ENCODE assay signal across 1 cellular context in genomic region chr14:21055473-21056117, GRCh38.
TF ChIP-seq lines count a peak whose summit lies in the region.

No MANE protein-coding gene starts in this region.

TF ChIP-seq in HepG2, 621 proteins besides CTCF, POLR2A, EP300 and RAD21 (continued from another document and continues in another):
- TF ChIP-seq, protein P1, sequence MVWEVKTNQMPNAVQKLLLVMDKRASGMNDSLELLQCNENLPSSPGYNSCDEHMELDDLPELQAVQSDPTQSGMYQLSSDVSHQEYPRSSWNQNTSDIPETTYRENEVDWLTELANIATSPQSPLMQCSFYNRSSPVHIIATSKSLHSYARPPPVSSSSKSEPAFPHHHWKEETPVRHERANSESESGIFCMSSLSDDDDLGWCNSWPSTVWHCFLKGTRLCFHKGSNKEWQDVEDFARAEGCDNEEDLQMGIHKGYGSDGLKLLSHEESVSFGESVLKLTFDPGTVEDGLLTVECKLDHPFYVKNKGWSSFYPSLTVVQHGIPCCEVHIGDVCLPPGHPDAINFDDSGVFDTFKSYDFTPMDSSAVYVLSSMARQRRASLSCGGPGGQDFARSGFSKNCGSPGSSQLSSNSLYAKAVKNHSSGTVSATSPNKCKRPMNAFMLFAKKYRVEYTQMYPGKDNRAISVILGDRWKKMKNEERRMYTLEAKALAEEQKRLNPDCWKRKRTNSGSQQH (CRISPR knock-in tag; IDR thresholded peaks at IDR 0.05; ENCODE audit: low read depth): peak; percentile 39; the same call in 1 of the 2 replicates
- TF ChIP-seq CCDC6 (CRISPR knock-in tag; IDR thresholded peaks at IDR 0.05) (peak; percentile 86), SPEN (CRISPR knock-in tag; IDR thresholded peaks at IDR 0.05; ENCODE audit: low read depth) (peak; percentile 66; the same call in 1 of the 2 replicates), YY1 (IDR thresholded peaks at IDR 0.05; ENCODE audit: insufficient read depth, insufficient replicate concordance, low read depth, low read length) (peak; percentile 26), MBNL3 (CRISPR knock-in tag; conservative IDR thresholded peaks at IDR 0.05) (no peak), MIER2 (CRISPR knock-in tag; IDR thresholded peaks at IDR 0.05) (peak; percentile 76; the same call in 1 of the 2 replicates), GABPB1 (CRISPR knock-in tag; IDR thresholded peaks at IDR 0.05) (peak; percentile 56; the same call in 1 of the 2 replicates), ZFP82 (CRISPR knock-in tag; IDR thresholded peaks at IDR 0.05; ENCODE audit: borderline replicate concordance) (no peak), GATAD1 (CRISPR knock-in tag; IDR thresholded peaks at IDR 0.05) (peak; percentile 65; the same call in 1 of the 2 replicates), POLR2AphosphoS2 (IDR thresholded peaks at IDR 0.05; ENCODE audit: low read depth, low read length) (no peak), RXRB (CRISPR knock-in tag; IDR thresholded peaks at IDR 0.05; ENCODE audit: borderline replicate concordance) (peak; percentile 86), ZNF800 (CRISPR knock-in tag; IDR thresholded peaks at IDR 0.05) (0 out of 2 replicates have a peak, but pooled peaks have one; percentile 21), ZBTB44 (CRISPR knock-in tag; IDR thresholded peaks at IDR 0.05) (no peak), NFE2 (CRISPR knock-in tag; IDR thresholded peaks at IDR 0.05) (no peak), ARID5B (CRISPR knock-in tag; IDR thresholded peaks at IDR 0.05) (peak; percentile 91), ZNF124 (CRISPR knock-in tag; IDR thresholded peaks at IDR 0.05) (0 out of 2 replicates have a peak, but pooled peaks have one; percentile 31), GATAD2A (CRISPR knock-in tag; IDR thresholded peaks at IDR 0.05) (peak; percentile 95), ZNF33B (CRISPR knock-in tag; IDR thresholded peaks at IDR 0.05) (0 out of 2 replicates have a peak, but pooled peaks have one; percentile 39), ZNF512B (CRISPR knock-in tag; IDR thresholded peaks at IDR 0.05; ENCODE audit: borderline replicate concordance) (no peak; the same call in 1 of the 2 replicates), ARID4A (CRISPR knock-in tag; IDR thresholded peaks at IDR 0.05; ENCODE audit: borderline replicate concordance) (peak; percentile 76; the same call in 1 of the 2 replicates), CCAR2 (optimal IDR thresholded peaks at IDR 0.05; ENCODE audit: low read depth, low read length) (no peak), MTA1 (CRISPR knock-in tag; IDR thresholded peaks at IDR 0.05; ENCODE audit: borderline replicate concordance) (peak; percentile 83), SOX13 (IDR thresholded peaks at IDR 0.05) (peak; percentile 45; the same call in 1 of the 2 replicates), SOX13 (CRISPR knock-in tag; conservative IDR thresholded peaks at IDR 0.05 in 1 of 2, IDR thresholded peaks at IDR 0.05 in 1 of 2) (peak in 1 of 2 experiments; percentile 79; a peak in 1 of 4 replicates), ZFP36L2 (CRISPR knock-in tag; IDR thresholded peaks at IDR 0.05) (no peak), ZNF674 (CRISPR knock-in tag; IDR thresholded peaks at IDR 0.05; ENCODE audit: low read depth) (no peak), ZNF296 (CRISPR knock-in tag; conservative IDR thresholded peaks at IDR 0.05) (no peak), ZNF770 (CRISPR knock-in tag; IDR thresholded peaks at IDR 0.05) (peak; percentile 8; the same call in 1 of the 2 replicates)
- TF ChIP-seq, protein P2, sequence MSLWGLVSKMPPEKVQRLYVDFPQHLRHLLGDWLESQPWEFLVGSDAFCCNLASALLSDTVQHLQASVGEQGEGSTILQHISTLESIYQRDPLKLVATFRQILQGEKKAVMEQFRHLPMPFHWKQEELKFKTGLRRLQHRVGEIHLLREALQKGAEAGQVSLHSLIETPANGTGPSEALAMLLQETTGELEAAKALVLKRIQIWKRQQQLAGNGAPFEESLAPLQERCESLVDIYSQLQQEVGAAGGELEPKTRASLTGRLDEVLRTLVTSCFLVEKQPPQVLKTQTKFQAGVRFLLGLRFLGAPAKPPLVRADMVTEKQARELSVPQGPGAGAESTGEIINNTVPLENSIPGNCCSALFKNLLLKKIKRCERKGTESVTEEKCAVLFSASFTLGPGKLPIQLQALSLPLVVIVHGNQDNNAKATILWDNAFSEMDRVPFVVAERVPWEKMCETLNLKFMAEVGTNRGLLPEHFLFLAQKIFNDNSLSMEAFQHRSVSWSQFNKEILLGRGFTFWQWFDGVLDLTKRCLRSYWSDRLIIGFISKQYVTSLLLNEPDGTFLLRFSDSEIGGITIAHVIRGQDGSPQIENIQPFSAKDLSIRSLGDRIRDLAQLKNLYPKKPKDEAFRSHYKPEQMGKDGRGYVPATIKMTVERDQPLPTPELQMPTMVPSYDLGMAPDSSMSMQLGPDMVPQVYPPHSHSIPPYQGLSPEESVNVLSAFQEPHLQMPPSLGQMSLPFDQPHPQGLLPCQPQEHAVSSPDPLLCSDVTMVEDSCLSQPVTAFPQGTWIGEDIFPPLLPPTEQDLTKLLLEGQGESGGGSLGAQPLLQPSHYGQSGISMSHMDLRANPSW (CRISPR knock-in tag; IDR thresholded peaks at IDR 0.05; ENCODE audit: borderline replicate concordance): peak; percentile 49; the same call in 1 of the 2 replicates
- TF ChIP-seq, protein P3, sequence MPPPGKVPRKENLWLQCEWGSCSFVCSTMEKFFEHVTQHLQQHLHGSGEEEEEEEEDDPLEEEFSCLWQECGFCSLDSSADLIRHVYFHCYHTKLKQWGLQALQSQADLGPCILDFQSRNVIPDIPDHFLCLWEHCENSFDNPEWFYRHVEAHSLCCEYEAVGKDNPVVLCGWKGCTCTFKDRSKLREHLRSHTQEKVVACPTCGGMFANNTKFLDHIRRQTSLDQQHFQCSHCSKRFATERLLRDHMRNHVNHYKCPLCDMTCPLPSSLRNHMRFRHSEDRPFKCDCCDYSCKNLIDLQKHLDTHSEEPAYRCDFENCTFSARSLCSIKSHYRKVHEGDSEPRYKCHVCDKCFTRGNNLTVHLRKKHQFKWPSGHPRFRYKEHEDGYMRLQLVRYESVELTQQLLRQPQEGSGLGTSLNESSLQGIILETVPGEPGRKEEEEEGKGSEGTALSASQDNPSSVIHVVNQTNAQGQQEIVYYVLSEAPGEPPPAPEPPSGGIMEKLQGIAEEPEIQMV (CRISPR knock-in tag; IDR thresholded peaks at IDR 0.05; ENCODE audit: low read depth): 0 out of 2 replicates have a peak, but pooled peaks have one; percentile 60
